In genomic region chr21:40054403-40054802, GRCh38 we compare ENCODE assay signal across 13 cellular contexts.
DNase-seq lines count a peak whose midpoint lies in the region; ATAC-seq, FAIRE-seq and TF ChIP-seq lines count a peak whose summit lies in the region.
"Had no signal": no experiment of that assay in that cellular context is flagged by ENCODE, and none has a peak within 500 bp of the region (broad histone marks: within the 10 kb centered on the region; RNA-seq: fewer than 3 reads in every experiment).

No MANE protein-coding gene starts in this region.

- H3K27ac ChIP-seq in foreskin keratinocyte (no peak overlapping the region), small intestine (ENCODE audit: low read depth in 1 of 2, low read length in 1 of 2) (no peak overlapping the region)
- H3K27ac ChIP-seq: RWPE1 had no signal

- no peak for FAIRE-seq in small intestine (lab: Jason Lieb, UNC)
- FAIRE-seq: HTR-8/SVneo had no signal

- BruUV-seq in Calu3 (replicated peaks; lab: Mats Ljungman, UMichigan) = no TSS peak

- H3K27ac Mint-ChIP-seq in activated T-cell treated with anti-CD3 and anti-CD28 coated beads, Interleukin-2, amount 50 U/mL, for 24 hours = no peak overlapping the region
- no peak overlapping the region for H3K27ac Mint-ChIP-seq in Calu3 (ENCODE audit: unreplicated experiment)
- H3K27ac Mint-ChIP-seq: naive thymus-derived CD8-positive, alpha-beta T cell had no signal

- no peaks in the 10 kb centered on the region for H3K4me1 Mint-ChIP-seq in activated T-cell treated with anti-CD3 and anti-CD28 coated beads, Interleukin-2, amount 50 U/mL, for 24 hours (ENCODE audit: low read depth)
- H3K4me1 Mint-ChIP-seq in Calu3 (ENCODE audit: low read depth, unreplicated experiment) = no peaks in the 10 kb centered on the region
- H3K4me1 Mint-ChIP-seq: naive thymus-derived CD8-positive, alpha-beta T cell had no signal

- DNase-seq in M059J (ENCODE audit: low read depth) (peak; percentile 27), NCI-H510A (lab: John Stamatoyannopoulos, UW) (peak; percentile 98), foreskin keratinocyte (peak; percentile 51 to 75), small intestine (peak; percentile 44), Calu3 (no peak), COLO829 (ENCODE audit: low spot score) (no peak)
- no peak for DNase-seq in activated T-cell treated with anti-CD3 and anti-CD28 coated beads, Interleukin-2, amount 50 U/mL, for 24 hours
- DNase-seq: activated CD4-positive, alpha-beta T cell treated with anti-CD3 and anti-CD28 coated beads, Interleukin-2, amount 50 U/mL, for 1 hour; naive thymus-derived CD8-positive, alpha-beta T cell; stimulated activated CD4-positive, alpha-beta T cell treated with anti-CD3 and anti-CD28 coated beads, Interleukin-4, amount 100 ng/mL, for 4 hours had no signal

- no peaks in the 10 kb centered on the region for H3K9me3 ChIP-seq in small intestine (ENCODE audit: control insufficient read depth, low read depth)

- TF ChIP-seq CTCF in foreskin keratinocyte (conservative IDR thresholded peaks at IDR 0.05) = peak; percentile 30
- no peak for TF ChIP-seq CTCF in Calu3 (IDR thresholded peaks at IDR 0.05; ENCODE audit: unreplicated experiment)

- no peak overlapping the region for H3K4me3 Mint-ChIP-seq in activated T-cell treated with anti-CD3 and anti-CD28 coated beads, Interleukin-2, amount 50 U/mL, for 24 hours
- H3K4me3 Mint-ChIP-seq in Calu3 (ENCODE audit: low read depth, unreplicated experiment) = no peak overlapping the region
- H3K4me3 Mint-ChIP-seq: naive thymus-derived CD8-positive, alpha-beta T cell had no signal

- H3K27me3 Mint-ChIP-seq in activated T-cell treated with anti-CD3 and anti-CD28 coated beads, Interleukin-2, amount 50 U/mL, for 24 hours = no peaks in the 10 kb centered on the region
- no peaks in the 10 kb centered on the region for H3K27me3 Mint-ChIP-seq in Calu3 (ENCODE audit: unreplicated experiment)

- H3K9me3 Mint-ChIP-seq in activated T-cell treated with anti-CD3 and anti-CD28 coated beads, Interleukin-2, amount 50 U/mL, for 24 hours = no peaks in the 10 kb centered on the region
- H3K9me3 Mint-ChIP-seq in Calu3 (ENCODE audit: low read depth, unreplicated experiment) = peaks cover 7% of the 10 kb centered on the region

- ATAC-seq in foreskin keratinocyte (peak; percentile 32), GM18861 (IDR thresholded peaks at IDR 0.05; ENCODE audit: unreplicated experiment) (no peak)
- ATAC-seq: naive thymus-derived CD8-positive, alpha-beta T cell had no signal

- no peaks in the 10 kb centered on the region for H3K36me3 Mint-ChIP-seq in activated T-cell treated with anti-CD3 and anti-CD28 coated beads, Interleukin-2, amount 50 U/mL, for 24 hours (ENCODE audit: low read depth)
- H3K36me3 Mint-ChIP-seq in Calu3 (ENCODE audit: insufficient read depth, unreplicated experiment) = no peaks in the 10 kb centered on the region
- H3K36me3 Mint-ChIP-seq: naive thymus-derived CD8-positive, alpha-beta T cell had no signal

- CTCF ChIA-PET in Calu3 (lab: Charles Lee) = no interaction called here

- intact Hi-C loops in Calu3 (cut with micrococcal nuclease; ENCODE audit: unreplicated experiment) = no loop called here

- H3K27me3 ChIP-seq in foreskin keratinocyte = no peaks in the 10 kb centered on the region
- no peaks in the 10 kb centered on the region for H3K27me3 ChIP-seq in small intestine (ENCODE audit: control insufficient read depth in 2 of 2, insufficient read depth in 2 of 2, low read length in 2 of 2)

- 9 to 39% (median 16%) methylated on average over 3 of the region's 3 CpGs for WGBS in small intestine, 3 donors

- no peaks in the 10 kb centered on the region for H3K36me3 ChIP-seq in small intestine (ENCODE audit: control insufficient read depth in 2 of 2, insufficient read depth in 2 of 2, low read length in 2 of 2)

- H3K4me3 ChIP-seq in small intestine (ENCODE audit: low read depth in 1 of 2, low read length in 2 of 2) = no peak overlapping the region

- H3K4me1 ChIP-seq in foreskin keratinocyte = no peaks in the 10 kb centered on the region
- no peaks in the 10 kb centered on the region for H3K4me1 ChIP-seq in small intestine (ENCODE audit: control insufficient read depth in 2 of 2, insufficient read depth in 1 of 2, low read depth in 1 of 2, low read length in 1 of 2)

Comparison
In these comparisons a context has a peak if more than half of its experiments do, and no peak if none do; other contexts are left out.
1. DNase-seq: peak in M059J (single experiment), NCI-H510A (single experiment), foreskin keratinocyte (2 of 2) and small intestine (single experiment); none in activated T-cell treated with anti-CD3 and anti-CD28 coated beads, Interleukin-2, amount 50 U/mL, for 24 hours (single experiment), Calu3 (single experiment) and COLO829 (single experiment).